1 cellular context compared by ENCODE assay signal in the genomic region with DNA sequence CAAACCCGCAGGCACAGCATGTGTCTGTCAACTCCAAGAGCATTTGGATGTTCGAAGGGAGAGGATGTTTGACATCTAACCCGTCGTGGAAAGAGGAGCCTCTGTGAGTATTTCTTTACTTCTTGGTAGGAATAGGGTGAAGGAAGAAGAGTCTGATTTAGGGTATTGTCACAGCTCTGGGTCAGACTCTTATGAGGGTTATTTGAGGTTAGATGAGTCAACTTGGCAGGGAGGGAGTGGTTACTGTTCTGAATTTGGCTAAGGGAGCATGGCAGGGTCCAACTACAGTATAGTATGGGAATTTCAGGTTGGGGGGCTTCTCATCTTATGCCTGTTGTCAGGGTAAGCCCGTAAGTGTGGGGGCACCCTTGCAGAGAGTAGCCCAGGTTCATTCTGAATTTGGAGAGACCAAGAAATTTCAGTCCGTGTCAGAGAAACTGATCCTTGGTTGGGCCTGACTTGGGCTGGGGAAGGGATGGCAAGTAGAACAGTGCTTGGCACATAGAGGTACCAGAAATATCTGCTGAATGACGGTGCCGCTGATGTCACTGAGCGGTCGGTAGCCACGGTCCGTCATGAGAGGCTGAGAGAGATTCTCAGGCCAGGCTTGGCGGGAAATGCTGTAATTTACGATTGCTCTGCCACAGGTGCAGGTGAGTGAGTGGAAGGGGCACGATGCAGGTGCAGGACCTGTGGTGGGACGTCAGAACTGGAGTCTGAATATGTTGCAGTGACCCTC.
TF ChIP-seq lines count a peak whose summit lies in the region.

No MANE protein-coding gene starts in this region.

TF ChIP-seq in IMR-90, 13 proteins besides CTCF, POLR2A, EP300 and RAD21:
- TF ChIP-seq BHLHE40 (IDR thresholded peaks at IDR 0.05; ENCODE audit: low read depth, low read length) (no peak), MAFK (IDR thresholded peaks at IDR 0.05; ENCODE audit: low read depth, low read length) (no peak), RFX5 (IDR thresholded peaks at IDR 0.05; ENCODE audit: low read depth, low read length) (no peak), FOS (IDR thresholded peaks at IDR 0.05; ENCODE audit: low read depth, low read length) (no peak)
- TF ChIP-seq, protein P1, sequence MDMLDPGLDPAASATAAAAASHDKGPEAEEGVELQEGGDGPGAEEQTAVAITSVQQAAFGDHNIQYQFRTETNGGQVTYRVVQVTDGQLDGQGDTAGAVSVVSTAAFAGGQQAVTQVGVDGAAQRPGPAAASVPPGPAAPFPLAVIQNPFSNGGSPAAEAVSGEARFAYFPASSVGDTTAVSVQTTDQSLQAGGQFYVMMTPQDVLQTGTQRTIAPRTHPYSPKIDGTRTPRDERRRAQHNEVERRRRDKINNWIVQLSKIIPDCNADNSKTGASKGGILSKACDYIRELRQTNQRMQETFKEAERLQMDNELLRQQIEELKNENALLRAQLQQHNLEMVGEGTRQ (IDR thresholded peaks at IDR 0.05; ENCODE audit: low read depth, low read length), result no peak
